9 cellular contexts compared by ENCODE assay signal in the genomic region with DNA sequence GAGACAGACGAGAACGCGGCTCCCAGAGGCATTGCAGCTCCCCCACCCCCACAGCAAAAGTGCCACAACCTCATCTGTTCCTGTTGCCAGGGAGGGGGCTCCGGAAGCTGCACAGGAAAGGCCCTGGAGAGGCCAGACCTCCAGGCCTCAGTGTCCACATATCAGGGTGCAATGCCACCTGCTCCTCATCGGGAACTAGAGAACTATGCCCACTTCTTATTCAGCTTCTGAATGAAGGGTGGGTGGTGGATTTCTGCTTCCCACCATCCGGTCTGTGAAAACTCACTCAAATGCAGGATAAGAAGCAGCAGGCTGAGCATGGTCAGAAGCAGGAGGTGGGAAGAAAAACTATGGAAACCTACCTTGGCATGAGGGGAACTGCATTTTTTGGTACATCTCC.
"Had no signal": no experiment of that assay in that cellular context is flagged by ENCODE, and none has a peak within 500 bp of the region (broad histone marks: within the 10 kb centered on the region; RNA-seq: fewer than 3 reads in every experiment).

No MANE protein-coding gene starts in this region.

- H3K4me2 ChIP-seq: GM23338 had no signal

- ATAC-seq: GM23338, HCT116, HepG2 had no signal

- DNase-seq: H9, HFFc6, KG1 had no signal

- FAIRE-seq: H1, H54, HepG2 had no signal

- H2AFZ ChIP-seq: GM23338 had no signal

- H3K4me3 ChIP-seq: GM23338 had no signal

- H3K27ac ChIP-seq: HL-60 had no signal
